In the genomic region with DNA sequence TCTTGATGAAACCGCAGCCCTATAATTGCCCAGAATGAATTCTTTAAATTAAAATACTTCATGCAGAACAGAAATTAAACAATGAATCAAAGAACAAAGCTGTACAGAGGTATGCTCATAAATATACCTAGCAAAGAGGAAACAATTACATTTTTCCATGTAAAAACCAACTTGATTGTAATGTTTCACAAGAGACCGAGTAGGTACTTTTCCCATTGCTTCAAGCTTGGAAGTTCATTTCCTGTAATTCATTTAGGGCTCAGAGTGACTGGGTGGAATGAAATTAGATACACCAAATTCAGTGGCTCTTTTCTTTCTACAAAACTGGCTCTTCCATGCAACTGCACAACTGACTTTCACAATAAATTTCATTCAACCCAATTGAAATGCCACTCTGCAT, we compare ENCODE assay signal across 21 cellular contexts. TPM values are rescaled to one million over a fixed set of nuclear protein-coding genes. Genes with fewer than 3 reads are reported as not detected.
DNase-seq lines count a peak whose midpoint lies in the region; ATAC-seq and TF ChIP-seq lines count a peak whose summit lies in the region.
"Had no signal": no experiment of that assay in that cellular context is flagged by ENCODE, and none has a peak within 500 bp of the region (broad histone marks: within the 10 kb centered on the region; RNA-seq: fewer than 3 reads in every experiment).

No MANE protein-coding gene starts in this region.

- H3F3A ChIP-seq in Loucy (ENCODE audit: low read depth): no peaks in the 10 kb centered on the region

- no peaks in the 10 kb centered on the region for H3K4me1 ChIP-seq in HEK293 (ENCODE audit: control insufficient read depth, insufficient read depth, low read length)
- H3K4me1 ChIP-seq in Loucy (ENCODE audit: insufficient read depth, low read length, poor library complexity, severe bottlenecking): peaks cover 16% of the 10 kb centered on the region
- H3K4me1 ChIP-seq in left lung: no peaks in the 10 kb centered on the region
- peaks cover 9% of the 10 kb centered on the region for H3K4me1 ChIP-seq in Caco-2
- H3K4me1 ChIP-seq in prostate gland (replicated peaks): no peaks in the 10 kb centered on the region
- H3K4me1 ChIP-seq: A549; BE2C; BLaER1 treated with 17β-estradiol and CSF1 and Interleukin-3, amounts not matched to agents 10 nM and 100 nM had no signal

- H3K4me3 ChIP-seq in HEK293 (ENCODE audit: low read depth, low read length) (no peak overlapping the region), Loucy (ENCODE audit: low read length, poor library complexity, severe bottlenecking) (no peak overlapping the region), left lung (no peak overlapping the region), Caco-2 (ENCODE audit: low read depth, low read length) (no peak overlapping the region), prostate gland (no peak overlapping the region)
- H3K4me3 ChIP-seq: A549; BLaER1 treated with 17β-estradiol and CSF1 and Interleukin-3, amounts not matched to agents 10 nM and 100 nM; GM23338 had no signal

- CTCF ChIA-PET in HEK293 (lab: Yijun Ruan, JAX) (no interaction called here), Caco-2 (lab: Charles Lee) (no interaction called here)

- no peak for TF ChIP-seq POLR2A in prostate gland (IDR thresholded peaks at IDR 0.05)

- no TSS peak for BruUV-seq in Caco-2 (replicated peaks; lab: Mats Ljungman, UMichigan)

- no peak overlapping the region for H3K4me3 Mint-ChIP-seq in Caco-2 (ENCODE audit: unreplicated experiment)
- H3K4me3 Mint-ChIP-seq: CD14-positive monocyte; CD4-positive, alpha-beta T cell; CD8-positive, alpha-beta memory T cell; GM23338; H9 had no signal

- no peak overlapping the region for H2AFZ ChIP-seq in Loucy (ENCODE audit: low read length)
- H2AFZ ChIP-seq: GM23338 had no signal

- no peak overlapping the region for H3K27ac Mint-ChIP-seq in Caco-2 (ENCODE audit: unreplicated experiment)
- H3K27ac Mint-ChIP-seq: CD14-positive monocyte; CD4-positive, alpha-beta T cell; CD8-positive, alpha-beta memory T cell; GM23338; H9 had no signal

- no peaks in the 10 kb centered on the region for H4K20me1 ChIP-seq in Loucy (ENCODE audit: insufficient read depth, low read length, poor library complexity, severe bottlenecking)
- H4K20me1 ChIP-seq: BLaER1 treated with 17β-estradiol and CSF1 and Interleukin-3, amounts not matched to agents 10 nM and 100 nM had no signal

- no peaks in the 10 kb centered on the region for H3K9me3 Mint-ChIP-seq in Caco-2 (ENCODE audit: unreplicated experiment)
- H3K9me3 Mint-ChIP-seq: CD4-positive, alpha-beta T cell had no signal

- WGBS in prostate gland: 48% methylated on average over 2 of the region's 2 CpGs

- no peaks in the 10 kb centered on the region for H3K9me2 ChIP-seq in Loucy (replicated peaks; ENCODE audit: low read depth, low read length)

- intact Hi-C loops in left lung (cut with DNase I) (no loop called here), Caco-2 (cut with micrococcal nuclease; ENCODE audit: unreplicated experiment) (no loop called here), prostate gland (cut with DNase I) (no loop called here)

- ATAC-seq in left lung (peak; percentile 16), GM19395 (IDR thresholded peaks at IDR 0.05; ENCODE audit: unreplicated experiment) (no peak)
- ATAC-seq: A549, GM23338 had no signal

- no peaks in the 10 kb centered on the region for H3K27me3 Mint-ChIP-seq in Caco-2 (ENCODE audit: insufficient read depth, unreplicated experiment)
- H3K27me3 Mint-ChIP-seq: CD4-positive, alpha-beta T cell; CD8-positive, alpha-beta memory T cell had no signal

- H3K27ac ChIP-seq in HEK293 (ENCODE audit: extremely low read depth, low read depth, low read length): no peak overlapping the region
- peak overlapping the region; percentile 35 for H3K27ac ChIP-seq in VCaP
- H3K27ac ChIP-seq in left lung: no peak overlapping the region
- H3K27ac ChIP-seq in prostate gland: no peak overlapping the region
- H3K27ac ChIP-seq: A549; BLaER1 treated with 17β-estradiol and CSF1 and Interleukin-3, amounts not matched to agents 10 nM and 100 nM had no signal

- no peaks in the 10 kb centered on the region for H3K9me3 ChIP-seq in HEK293 (ENCODE audit: control insufficient read depth, insufficient read depth, low read depth, low read length)
- no peaks in the 10 kb centered on the region for H3K9me3 ChIP-seq in Loucy (ENCODE audit: insufficient read depth, low read depth, low read length)
- H3K9me3 ChIP-seq in left lung: no peaks in the 10 kb centered on the region
- H3K9me3 ChIP-seq in Caco-2: no peaks in the 10 kb centered on the region
- no peaks in the 10 kb centered on the region for H3K9me3 ChIP-seq in prostate gland
- H3K9me3 ChIP-seq: A549, BE2C had no signal

- peaks cover 7% of the 10 kb centered on the region for H3K4me1 Mint-ChIP-seq in Caco-2 (ENCODE audit: low read depth, unreplicated experiment)

- POLR2A ChIA-PET in HEK293 (lab: Yijun Ruan, JAX): no interaction called here
- POLR2A ChIA-PET in Caco-2 (lab: Charles Lee): no interaction called here

- H3K36me3 ChIP-seq in HEK293 (ENCODE audit: control insufficient read depth in 2 of 2, insufficient read depth in 1 of 2, low read length in 2 of 2): no peaks in the 10 kb centered on the region
- no peaks in the 10 kb centered on the region for H3K36me3 ChIP-seq in Loucy (ENCODE audit: insufficient read depth, low read length)
- no peaks in the 10 kb centered on the region for H3K36me3 ChIP-seq in left lung
- no peaks in the 10 kb centered on the region for H3K36me3 ChIP-seq in Caco-2 (ENCODE audit: control insufficient read depth, insufficient read depth, low read length)
- H3K36me3 ChIP-seq in prostate gland: no peaks in the 10 kb centered on the region
- H3K36me3 ChIP-seq: BE2C; BLaER1 treated with 17β-estradiol and CSF1 and Interleukin-3, amounts not matched to agents 10 nM and 100 nM had no signal

- no peaks in the 10 kb centered on the region for H3K36me3 Mint-ChIP-seq in Caco-2 (ENCODE audit: insufficient read depth, unreplicated experiment)
- H3K36me3 Mint-ChIP-seq: CD14-positive monocyte had no signal

- H3K4me2 ChIP-seq in Loucy (ENCODE audit: low read depth, low read length, poor library complexity, severe bottlenecking): peak overlapping the region; percentile 25
- H3K4me2 ChIP-seq: A549; BLaER1 treated with 17β-estradiol and CSF1 and Interleukin-3, amounts not matched to agents 10 nM and 100 nM; GM23338 had no signal

- H3K27me3 ChIP-seq in Loucy (ENCODE audit: insufficient read depth, low read length, poor library complexity, severe bottlenecking) (no peaks in the 10 kb centered on the region), left lung (no peaks in the 10 kb centered on the region), Caco-2 (replicated peaks; ENCODE audit: control insufficient read depth, insufficient read depth, low read length) (no peaks in the 10 kb centered on the region), prostate gland (replicated peaks; ENCODE audit: insufficient read depth) (no peaks in the 10 kb centered on the region)
- H3K27me3 ChIP-seq: BE2C; BLaER1 treated with 17β-estradiol and CSF1 and Interleukin-3, amounts not matched to agents 10 nM and 100 nM had no signal

- TF ChIP-seq CTCF in HEK293 (tag by site-specific recombination; IDR thresholded peaks at IDR 0.05): no peak
- no peak for TF ChIP-seq CTCF in Loucy (conservative IDR thresholded peaks at IDR 0.05; ENCODE audit: low read length)
- TF ChIP-seq CTCF in VCaP (conservative IDR thresholded peaks at IDR 0.05): no peak
- TF ChIP-seq CTCF in left lung (IDR thresholded peaks at IDR 0.05): no peak
- no peak for TF ChIP-seq CTCF in Caco-2 (IDR thresholded peaks at IDR 0.05; ENCODE audit: insufficient read depth in 1 of 2, low read depth in 1 of 2, low read length in 1 of 2, severe bottlenecking in 1 of 2, unreplicated experiment in 1 of 2)
- no peak for TF ChIP-seq CTCF in prostate gland (IDR thresholded peaks at IDR 0.05)

- no peak for DNase-seq in left lung
- no peak for DNase-seq in effector CD4-positive, alpha-beta T cell
- DNase-seq in Caco-2: no peak
- no peak for DNase-seq in prostate gland (ENCODE audit: low spot score)
- DNase-seq: 8988T; ACHN; BE2C; Calu3; CD4-positive, alpha-beta T cell; CD8-positive, alpha-beta memory T cell; DMS153; DND-41; H9 had no signal

- no peaks in the 10 kb centered on the region for H3K79me2 ChIP-seq in Loucy (ENCODE audit: insufficient read depth, low read length)

- no peak overlapping the region for H3K9ac ChIP-seq in Loucy (ENCODE audit: low read depth, low read length, poor library complexity, severe bottlenecking)
- H3K9ac ChIP-seq: BLaER1 treated with 17β-estradiol and CSF1 and Interleukin-3, amounts not matched to agents 10 nM and 100 nM had no signal

TF ChIP-seq in HEK293, 187 proteins besides CTCF, POLR2A, EP300 and RAD21 (continues in another document):
- peak; percentile 68 for TF ChIP-seq ZNF341 (tag by site-specific recombination; IDR thresholded peaks at IDR 0.05; ENCODE audit: low read depth)
- TF ChIP-seq, protein P1, sequence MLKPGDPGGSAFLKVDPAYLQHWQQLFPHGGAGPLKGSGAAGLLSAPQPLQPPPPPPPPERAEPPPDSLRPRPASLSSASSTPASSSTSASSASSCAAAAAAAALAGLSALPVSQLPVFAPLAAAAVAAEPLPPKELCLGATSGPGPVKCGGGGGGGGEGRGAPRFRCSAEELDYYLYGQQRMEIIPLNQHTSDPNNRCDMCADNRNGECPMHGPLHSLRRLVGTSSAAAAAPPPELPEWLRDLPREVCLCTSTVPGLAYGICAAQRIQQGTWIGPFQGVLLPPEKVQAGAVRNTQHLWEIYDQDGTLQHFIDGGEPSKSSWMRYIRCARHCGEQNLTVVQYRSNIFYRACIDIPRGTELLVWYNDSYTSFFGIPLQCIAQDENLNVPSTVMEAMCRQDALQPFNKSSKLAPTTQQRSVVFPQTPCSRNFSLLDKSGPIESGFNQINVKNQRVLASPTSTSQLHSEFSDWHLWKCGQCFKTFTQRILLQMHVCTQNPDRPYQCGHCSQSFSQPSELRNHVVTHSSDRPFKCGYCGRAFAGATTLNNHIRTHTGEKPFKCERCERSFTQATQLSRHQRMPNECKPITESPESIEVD (tag by site-specific recombination; IDR thresholded peaks at IDR 0.05): 0 out of 2 replicates have a peak, but pooled peaks have one; percentile 59
- TF ChIP-seq ZBTB7A (tag by site-specific recombination; IDR thresholded peaks at IDR 0.05; ENCODE audit: low read depth): no peak
- TF ChIP-seq IKZF3 (tag by site-specific recombination; IDR thresholded peaks at IDR 0.05): 0 out of 2 replicates have a peak, but pooled peaks have one; percentile 47
- no peak for TF ChIP-seq ZNF121 (tag by site-specific recombination; IDR thresholded peaks at IDR 0.05)
- peak; percentile 39; the same call in 1 of the 2 replicates for TF ChIP-seq SALL2 (tag by site-specific recombination; IDR thresholded peaks at IDR 0.05; ENCODE audit: borderline replicate concordance)
- no peak for TF ChIP-seq SCRT1 (tag by site-specific recombination; IDR thresholded peaks at IDR 0.05; ENCODE audit: borderline replicate concordance)
- TF ChIP-seq EGR2 (tag by site-specific recombination; IDR thresholded peaks at IDR 0.05; ENCODE audit: low read depth): no peak
- 0 out of 2 replicates have a peak, but pooled peaks have one; percentile 41 for TF ChIP-seq OSR2 (tag by site-specific recombination; IDR thresholded peaks at IDR 0.05)
- no peak for TF ChIP-seq FEZF1 (tag by site-specific recombination; IDR thresholded peaks at IDR 0.05)

RNA-seq across cellular contexts. Expression of gene FHIT, which starts 51.4 kb away (rescaled TPM):
- total RNA-seq in left lung (10 to 100 TPM; 12.8 to 16.3 TPM), Caco-2 (2022) (5.4 and 8.3 TPM in 2 replicates), prostate gland (10 to 100 TPM in 1 of 2 donors, 1 to 10 TPM in 1; 6.4 to 10.4 TPM)
